8 cellular contexts compared by ENCODE assay signal in the genomic region with DNA sequence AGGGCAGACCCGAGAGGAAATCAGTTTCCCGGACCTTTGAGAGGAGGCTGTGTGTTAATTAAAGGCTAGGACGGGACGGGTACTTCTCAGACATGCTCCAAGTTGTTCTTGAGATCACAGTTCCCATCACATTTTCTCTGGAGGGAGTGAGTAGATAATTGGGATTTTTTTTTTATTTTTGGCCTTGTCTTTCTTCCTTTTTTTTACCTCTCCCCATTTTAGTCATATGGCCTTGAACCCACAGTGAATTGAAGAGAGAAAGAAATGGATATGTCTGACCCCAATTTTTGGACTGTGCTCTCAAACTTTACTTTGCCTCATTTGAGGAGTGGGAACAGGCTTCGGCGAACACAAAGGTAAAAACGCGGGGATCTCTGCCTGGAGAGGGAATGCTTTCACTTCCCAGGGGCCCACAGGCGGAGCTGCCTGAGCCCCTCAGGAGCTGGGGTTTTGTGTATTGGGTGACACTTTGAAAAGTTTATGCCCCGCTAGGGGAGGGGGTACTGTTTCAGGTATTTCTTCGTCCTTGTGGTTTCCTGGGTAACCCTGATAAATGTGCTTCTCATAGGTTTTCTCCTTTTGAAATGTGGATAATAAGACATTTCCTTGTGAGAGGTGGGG.
A peak's percentile ranks its signal among the peaks of the same experiment; 100 is the strongest.
DNase-seq lines count a peak whose midpoint lies in the region; ATAC-seq, FAIRE-seq and TF ChIP-seq lines count a peak whose summit lies in the region.

No MANE protein-coding gene starts in this region.

- no peaks in the 10 kb centered on the region for H3K9me3 Mint-ChIP-seq in osteocyte (ENCODE audit: unreplicated experiment)

- ATAC-seq in RWPE2 (ENCODE audit: low read depth): no peak

- peak overlapping the region; percentile 90 for H3K27ac Mint-ChIP-seq in osteocyte (ENCODE audit: unreplicated experiment)

- no peak for TF ChIP-seq POLR2A in GM12891 (IDR thresholded peaks at IDR 0.05; ENCODE audit: low read depth, low read length)

- peak; percentile 4 for DNase-seq in COLO668 (lab: John Stamatoyannopoulos, UW; ENCODE audit: unreplicated experiment)
- no peak for DNase-seq in RWPE2 (ENCODE audit: low spot score)
- no peak for DNase-seq in epithelial cell of prostate (ENCODE audit: low read depth, low spot score)
- DNase-seq in osteocyte (ENCODE audit: extremely low spot score, unreplicated experiment): no peak
- DNase-seq in cerebellar nuclear complex (lab: John Stamatoyannopoulos, UW): no peak
- DNase-seq in NCI-H2171 treated with DMSO at 0.1 percent for 48 hours (lab: John Stamatoyannopoulos, UW): no peak
- DNase-seq in stimulated activated CD4-positive, alpha-beta T cell treated with anti-CD3 and anti-CD28 coated beads, Interleukin-12 subunit alpha, Interleukin-12 subunit beta, amount 100 ng/mL, for 4 hours: no peak
- DNase-seq in GM12891 (ENCODE audit: insufficient read length, low spot score): no peak

- peak overlapping the region; percentile 87 for H3K4me3 Mint-ChIP-seq in osteocyte (ENCODE audit: unreplicated experiment)

- no peaks in the 10 kb centered on the region for H3K9me3 ChIP-seq in RWPE2 (ENCODE audit: severe bottlenecking)

- H3K27ac ChIP-seq in RWPE2 (ENCODE audit: poor library complexity, severe bottlenecking) (peak overlapping the region; percentile 99), epithelial cell of prostate (peak overlapping the region; percentile 100)

- peaks cover 40% of the 10 kb centered on the region for H3K4me1 ChIP-seq in RWPE2 (ENCODE audit: insufficient read depth, poor library complexity, severe bottlenecking)

- no peaks in the 10 kb centered on the region for H3K27me3 Mint-ChIP-seq in osteocyte (ENCODE audit: unreplicated experiment)

- TF ChIP-seq CTCF in RWPE2 (IDR thresholded peaks at IDR 0.05; ENCODE audit: poor library complexity, severe bottlenecking) (no peak), osteocyte (IDR thresholded peaks at IDR 0.05) (no peak)

- H3K36me3 ChIP-seq in RWPE2 (ENCODE audit: low read depth): no peaks in the 10 kb centered on the region

- no peaks in the 10 kb centered on the region for H3K27me3 ChIP-seq in RWPE2 (ENCODE audit: insufficient read depth, poor library complexity, severe bottlenecking)

- H3K4me1 Mint-ChIP-seq in osteocyte (ENCODE audit: unreplicated experiment): peaks cover 27% of the 10 kb centered on the region

- no peaks in the 10 kb centered on the region for H3K36me3 Mint-ChIP-seq in osteocyte (ENCODE audit: unreplicated experiment)

- peak overlapping the region; percentile 43 for H3K4me3 ChIP-seq in RWPE2 (ENCODE audit: severe bottlenecking)

- FAIRE-seq in GM12891 (lab: Jason Lieb, UNC): no peak

TF ChIP-seq in GM12891, 5 proteins besides CTCF, POLR2A, EP300 and RAD21:
- TF ChIP-seq POU2F2 (IDR thresholded peaks at IDR 0.05; ENCODE audit: low read depth, low read length) (no peak), PAX5 (IDR thresholded peaks at IDR 0.05; ENCODE audit: insufficient read depth, low read length, severe bottlenecking) (no peak), POLR2AphosphoS5 (IDR thresholded peaks at IDR 0.05; ENCODE audit: low read depth, low read length) (no peak), SPI1 (IDR thresholded peaks at IDR 0.05; ENCODE audit: low read depth, low read length) (no peak), TAF1 (IDR thresholded peaks at IDR 0.05; ENCODE audit: low read depth, low read length) (no peak)
